ENCODE assay signal across 21 cellular contexts in the genomic region with DNA sequence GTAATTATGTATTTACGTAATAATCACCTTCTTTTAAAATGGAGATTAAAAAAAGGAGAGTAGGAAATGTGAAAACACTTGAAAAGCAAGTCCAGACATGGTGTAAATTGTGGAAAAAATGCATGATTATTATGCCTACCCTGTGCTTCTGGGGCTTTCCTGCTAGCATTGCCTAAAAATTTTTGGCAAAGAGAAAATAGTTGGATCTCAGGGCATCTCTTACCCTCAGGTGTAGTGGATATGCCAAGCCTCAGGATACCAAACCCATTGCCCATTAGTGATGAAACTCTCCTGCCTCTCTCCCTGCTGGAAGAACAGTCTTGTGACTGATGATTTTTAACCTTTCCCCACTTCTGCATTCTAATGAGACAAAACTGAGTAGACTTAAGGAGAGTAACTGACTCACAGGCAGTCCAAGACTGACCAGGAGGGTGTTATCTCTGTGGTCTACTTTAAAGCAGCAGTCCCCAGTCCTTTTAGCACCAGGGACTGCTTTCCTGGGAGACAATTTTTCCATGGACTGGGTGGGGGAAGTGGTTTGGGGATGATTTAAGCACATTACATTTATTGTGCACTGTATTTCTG.
"Had no signal": no experiment of that assay in that cellular context is flagged by ENCODE, and none has a peak within 500 bp of the region (broad histone marks: within the 10 kb centered on the region; RNA-seq: fewer than 3 reads in every experiment).

No MANE protein-coding gene starts in this region.

- DNase-seq: activated CD4-positive, alpha-beta T cell treated with anti-CD3 and anti-CD28 coated beads, Interleukin-2, amount 50 U/mL, for 1 hour; activated naive CD8-positive, alpha-beta T cell treated with anti-CD3 and anti-CD28 coated beads for 36 hours; anterior cingulate cortex; dermis blood vessel endothelial cell; effector memory CD8-positive, alpha-beta T cell; hippocampal formation; kidney glomerular epithelial cell; nucleus accumbens; right lobe of liver; stimulated activated CD4-positive, alpha-beta T cell treated with anti-CD3 and anti-CD28 coated beads, Interleukin-4, amount 100 ng/mL, for 4 hours; stimulated activated CD8-positive, alpha-beta memory T cell treated with anti-CD3 and anti-CD28 coated beads, Interleukin-4, amount 100 ng/mL, for 48 hours; stimulated activated naive CD4-positive, alpha-beta T cell treated with Interleukin-2 at 50 U/mL for 16 hours; substantia nigra had no signal

- H3K4me2 ChIP-seq: smooth muscle cell had no signal

- H3K36me3 ChIP-seq: gastroesophageal sphincter, right lobe of liver, tibial nerve, vagina had no signal

- H3K27me3 Mint-ChIP-seq: activated naive CD8-positive, alpha-beta T cell treated with anti-CD3 and anti-CD28 coated beads for 36 hours; progenitor cell of endocrine pancreas had no signal

- H3K4me1 Mint-ChIP-seq: activated naive CD8-positive, alpha-beta T cell treated with anti-CD3 and anti-CD28 coated beads for 36 hours had no signal

- H3K27me3 ChIP-seq: gastroesophageal sphincter, right lobe of liver, tibial nerve, vagina had no signal

- H3K4me3 ChIP-seq: gastroesophageal sphincter, right lobe of liver, smooth muscle cell, tibial nerve, vagina had no signal

- ATAC-seq: effector memory CD8-positive, alpha-beta T cell; gastroesophageal sphincter; natural killer cell treated with Interleukin-12 subunit alpha and Interleukin-12 subunit beta and Interleukin-15 and Interleukin-18, amount 100 ng/mL, for 72 hours; right lobe of liver had no signal

- H3K9me3 Mint-ChIP-seq: activated naive CD8-positive, alpha-beta T cell treated with anti-CD3 and anti-CD28 coated beads for 36 hours; activated T-helper 1 cell treated with anti-CD3 and anti-CD28 coated beads, Interleukin-12 subunit alpha, Interleukin-12 subunit beta, Interleukin-2, Interleukin-4 antibody, amounts not matched to agents 30 ng/mL and 10 ng/mL and 1 ng/mL, durations not matched to agents 14 hours and 24 hours and 36 hours had no signal

- H3K27ac ChIP-seq: epithelial cell of prostate, gastroesophageal sphincter, right lobe of liver, tibial nerve, vagina had no signal

- H3K36me3 Mint-ChIP-seq: activated naive CD8-positive, alpha-beta T cell treated with anti-CD3 and anti-CD28 coated beads for 36 hours; natural killer cell treated with Interleukin-12 subunit alpha and Interleukin-12 subunit beta and Interleukin-15 and Interleukin-18, amount 100 ng/mL, for 72 hours had no signal

- H3K4me3 Mint-ChIP-seq: activated naive CD8-positive, alpha-beta T cell treated with anti-CD3 and anti-CD28 coated beads for 36 hours; activated T-helper 1 cell treated with anti-CD3 and anti-CD28 coated beads, Interleukin-12 subunit alpha, Interleukin-12 subunit beta, Interleukin-2, Interleukin-4 antibody, amounts not matched to agents 30 ng/mL and 10 ng/mL and 1 ng/mL, durations not matched to agents 14 hours and 24 hours and 36 hours; effector memory CD8-positive, alpha-beta T cell; natural killer cell treated with Interleukin-12 subunit alpha and Interleukin-12 subunit beta and Interleukin-15 and Interleukin-18, amount 100 ng/mL, for 72 hours had no signal

- H3K27ac Mint-ChIP-seq: activated naive CD8-positive, alpha-beta T cell treated with anti-CD3 and anti-CD28 coated beads for 36 hours; activated T-helper 1 cell treated with anti-CD3 and anti-CD28 coated beads, Interleukin-12 subunit alpha, Interleukin-12 subunit beta, Interleukin-2, Interleukin-4 antibody, amounts not matched to agents 30 ng/mL and 10 ng/mL and 1 ng/mL, durations not matched to agents 14 hours and 24 hours and 36 hours; effector memory CD8-positive, alpha-beta T cell; natural killer cell treated with Interleukin-12 subunit alpha and Interleukin-12 subunit beta and Interleukin-15 and Interleukin-18, amount 100 ng/mL, for 72 hours; progenitor cell of endocrine pancreas had no signal

- H3K9me3 ChIP-seq: right lobe of liver, tibial nerve, vagina had no signal

- H3K4me1 ChIP-seq: gastroesophageal sphincter, right lobe of liver, tibial nerve, vagina had no signal
